Comparison of ENCODE assay signal across 12 cellular contexts in genomic region chr17:42850964-42851363, GRCh38. TPM values are rescaled to one million over a fixed set of nuclear protein-coding genes. Genes with fewer than 3 reads are reported as not detected.
DNase-seq lines count a peak whose midpoint lies in the region; ATAC-seq and TF ChIP-seq lines count a peak whose summit lies in the region.
"Had no signal": no experiment of that assay in that cellular context is flagged by ENCODE, and none has a peak within 500 bp of the region (broad histone marks: within the 10 kb centered on the region; RNA-seq: fewer than 3 reads in every experiment).

AOC3 (plus strand) TSS chr17:42851199; CDS start chr17:42851344, 145 bp downstream.

- H3K4me3 ChIP-seq in Peyer's patch (peak within 1 kb of the TSS in 3 of 4 donors; percentile 12 to 43 (median 35)), muscle layer of duodenum (ENCODE audit: low read depth in 1 of 2, low read length in 2 of 2) (peak within 1 kb of the TSS; percentile 58 to 77)

- H3K27ac ChIP-seq in Peyer's patch (peak within 1 kb of the TSS in 3 of 4 donors; percentile 35 to 80 (median 76)), muscle layer of duodenum (ENCODE audit: low read length) (peak within 1 kb of the TSS; percentile 68)

- DNase-seq in Peyer's patch (peak in 1 of 3 donors; percentile 54), cardiac septum (ENCODE audit: low spot score) (no peak), GM03348 (ENCODE audit: low spot score) (no peak), occipital lobe (lab: John Stamatoyannopoulos, UW) (no peak)
- no peak for DNase-seq in stimulated activated CD4-positive, alpha-beta T cell treated with anti-CD3 and anti-CD28 coated beads, Interleukin-15, amount 100 ng/mL, for 24 hours
- DNase-seq: hypothalamus, NCI-H1417, NCI-H345, retina had no signal

- no peak for ATAC-seq in GM21367 (IDR thresholded peaks at IDR 0.05; ENCODE audit: unreplicated experiment)

- H3K9me3 ChIP-seq in Peyer's patch (no peaks in the 10 kb centered on the region), muscle layer of duodenum (ENCODE audit: control insufficient read depth in 1 of 2, low read length in 2 of 2) (no peaks in the 10 kb centered on the region)

- no peak for TF ChIP-seq CTCF in Peyer's patch (IDR thresholded peaks at IDR 0.05)
- no peak for TF ChIP-seq CTCF in subcutaneous adipose tissue (IDR thresholded peaks at IDR 0.05; ENCODE audit: low read depth)

- H3K36me3 ChIP-seq in Peyer's patch (no peaks in the 10 kb centered on the region), muscle layer of duodenum (ENCODE audit: control insufficient read depth in 1 of 2, insufficient read depth in 2 of 2, low read length in 2 of 2) (peaks cover 0 to 10% of the 10 kb centered on the region in 2 donors)

- H3K27me3 ChIP-seq in Peyer's patch (no peaks in the 10 kb centered on the region), muscle layer of duodenum (ENCODE audit: low read depth, low read length) (no peaks in the 10 kb centered on the region)

- intact Hi-C loops in cardiac septum (cut with DNase I), result no loop called here

- no peak for TF ChIP-seq POLR2A in Peyer's patch (IDR thresholded peaks at IDR 0.05)

- H3K4me1 ChIP-seq in Peyer's patch (peaks cover 0 to 22% (median 0%) of the 10 kb centered on the region in 4 donors), muscle layer of duodenum (ENCODE audit: control insufficient read depth in 1 of 2, insufficient read depth in 2 of 2, low read length in 2 of 2) (peaks cover 0 to 27% of the 10 kb centered on the region in 2 donors)

RNA-seq across cellular contexts. Expression of gene AOC3, which starts in this region (rescaled TPM):
- total RNA-seq in Peyer's patch, result 10 to 100 TPM in 1 of 4 donors, 1 to 10 TPM in 3; 3.3 to 11.4 (median 7.0) TPM
- total RNA-seq in cardiac septum, result 12.9 TPM
- total RNA-seq in subcutaneous adipose tissue, result 100 to 1,000 TPM; 120 to 591 (median 262) TPM
- 0.16 TPM for total RNA-seq in occipital lobe
